18 cellular contexts compared by ENCODE assay signal in genomic region chr10:78071857-78072179, GRCh38.
"Had no signal": no experiment of that assay in that cellular context is flagged by ENCODE, and none has a peak within 500 bp of the region (broad histone marks: within the 10 kb centered on the region; RNA-seq: fewer than 3 reads in every experiment).

No MANE protein-coding gene starts in this region.

- DNase-seq: MM.1S, NCI-H1092 treated with DMSO at 0.1 percent for 48 hours, NCI-H1436, NCI-H187, NCI-H2029, NCI-H2081 treated with DMSO at 0.1 percent for 48 hours, NCI-H2171, NCI-H226, NCI-H510A, NCI-H524 treated with DMSO at 0.1 percent for 48 hours, NCI-H69, NCI-H774, PC-3, SHP77 treated with DMSO at 0.1 percent for 48 hours, SJCRH30 had no signal

- H3K4me2 ChIP-seq: KMS-11 had no signal

- H3K27me3 ChIP-seq: SJCRH30 had no signal

- H3K9me3 ChIP-seq: SJCRH30 had no signal

- H3K4me1 ChIP-seq: SJCRH30 had no signal

- H3K27ac ChIP-seq: KMS-11, RWPE1, SJCRH30 had no signal

- ATAC-seq: PC-3, SK-N-SH treated with all-trans-retinoic acid at 6 μM for 48 hours had no signal

- H3K9ac ChIP-seq: KMS-11 had no signal

- H3K36me3 ChIP-seq: SJCRH30 had no signal

- H3K4me3 ChIP-seq: SJCRH30 had no signal
